33 cellular contexts compared by ENCODE assay signal in the genomic region with DNA sequence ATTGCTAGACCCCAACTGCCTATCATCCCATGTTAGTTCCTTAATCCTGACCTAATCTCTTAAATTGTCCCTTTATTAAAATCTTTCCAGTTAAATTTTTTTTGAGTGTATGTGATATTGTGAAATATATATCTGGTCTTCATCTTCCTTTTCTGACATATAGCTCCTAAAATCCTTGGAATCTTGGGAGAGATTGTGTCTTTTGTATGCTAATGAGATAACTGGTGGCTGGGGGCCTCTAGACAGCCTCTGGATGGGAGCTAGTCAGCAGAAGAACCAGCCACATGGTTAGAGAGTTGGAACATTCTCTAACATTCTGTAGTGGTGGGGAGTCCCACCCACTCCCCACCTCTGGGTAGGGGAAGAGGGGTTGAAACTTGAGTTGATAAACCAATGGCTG. TPM values are rescaled to one million over a fixed set of nuclear protein-coding genes. Genes with fewer than 3 reads are reported as not detected.
DNase-seq lines count a peak whose midpoint lies in the region; ATAC-seq, FAIRE-seq and TF ChIP-seq lines count a peak whose summit lies in the region.
"Had no signal": no experiment of that assay in that cellular context is flagged by ENCODE, and none has a peak within 500 bp of the region (broad histone marks: within the 10 kb centered on the region; RNA-seq: fewer than 3 reads in every experiment).

No MANE protein-coding gene starts in this region.

- H3K27me3 ChIP-seq in trophoblast cell (ENCODE audit: insufficient read depth, low read length) = peaks cover 5% of the 10 kb centered on the region
- H3K27me3 ChIP-seq in colonic mucosa = no peaks in the 10 kb centered on the region
- H3K27me3 ChIP-seq: BE2C had no signal

- no peak overlapping the region for H3K4me3 ChIP-seq in fibroblast of pulmonary artery (replicated peaks; ENCODE audit: low read depth, low read length)
- H3K4me3 ChIP-seq in trophoblast cell (ENCODE audit: low read depth, low read length) = no peak overlapping the region
- H3K4me3 ChIP-seq in kidney (ENCODE audit: low read length in 2 of 2) = no peak overlapping the region
- H3K4me3 ChIP-seq in colonic mucosa = no peak overlapping the region
- H3K4me3 ChIP-seq: BLaER1, GM12878 had no signal

- H3K4me3 Mint-ChIP-seq in chondrocyte (ENCODE audit: unreplicated experiment) = no peak overlapping the region
- no peak overlapping the region for H3K4me3 Mint-ChIP-seq in glutamatergic neuron (ENCODE audit: unreplicated experiment)
- H3K4me3 Mint-ChIP-seq: CD14-positive monocyte; CD4-positive, alpha-beta memory T cell; CD4-positive, CD25-positive, alpha-beta regulatory T cell; CD8-positive, alpha-beta memory T cell had no signal

- H3K9ac ChIP-seq in trophoblast cell (ENCODE audit: low read length) = no peak overlapping the region
- H3K9ac ChIP-seq in kidney (ENCODE audit: low read length in 2 of 2) = no peak overlapping the region
- H3K9ac ChIP-seq in colonic mucosa (ENCODE audit: low read depth in 2 of 2, low read length in 2 of 2) = no peak overlapping the region
- H3K9ac ChIP-seq: BLaER1 had no signal

- no peaks in the 10 kb centered on the region for H3K9me3 Mint-ChIP-seq in chondrocyte (ENCODE audit: low read depth)
- no peaks in the 10 kb centered on the region for H3K9me3 Mint-ChIP-seq in glutamatergic neuron (ENCODE audit: unreplicated experiment)
- H3K9me3 Mint-ChIP-seq: CD4-positive, alpha-beta memory T cell; CD8-positive, alpha-beta memory T cell had no signal

- no peak for ATAC-seq in HG02763 (IDR thresholded peaks at IDR 0.05; ENCODE audit: unreplicated experiment)
- ATAC-seq: GM12878 had no signal

- no peak overlapping the region for H4K12ac ChIP-seq in trophoblast cell (ENCODE audit: low read depth, low read length)

- DNase-seq in chondrocyte (ENCODE audit: low spot score) (peak; percentile 2), fibroblast of pulmonary artery (ENCODE audit: low read depth) (peak; percentile 24), glutamatergic neuron (no peak), trophoblast cell (peak; percentile 33 to 83), kidney (no peak), colonic mucosa (no peak)
- no peak for DNase-seq in stimulated activated CD4-positive, alpha-beta T cell treated with anti-CD3 and anti-CD28 coated beads, Interleukin-12 subunit alpha, Interleukin-12 subunit beta, amount 100 ng/mL, for 4 hours
- DNase-seq: 8988T; ACHN; BE2C; C1 segment of cervical spinal cord; CD4-positive, alpha-beta memory T cell; CD4-positive, CD25-positive, alpha-beta regulatory T cell; CD8-positive, alpha-beta memory T cell; COR-L47; DMS 273 treated with DMSO at 0.1 percent for 48 hours; DMS153; DMS53; DMS79; DND-41; EL; GDM1 had no signal

- no peak overlapping the region for H4K91ac ChIP-seq in trophoblast cell (ENCODE audit: low read depth, low read length)

- H2AFZ ChIP-seq in trophoblast cell (ENCODE audit: insufficient read depth, low read length, poor library complexity) = no peak overlapping the region

- H3K4me1 ChIP-seq in trophoblast cell (ENCODE audit: control insufficient read depth in 1 of 2, insufficient read depth in 2 of 2, low read length in 2 of 2) (no peaks in the 10 kb centered on the region), kidney (ENCODE audit: control insufficient read depth in 1 of 2, insufficient read depth in 1 of 2, low read depth in 1 of 2, low read length in 2 of 2) (no peaks in the 10 kb centered on the region), colonic mucosa (no peaks in the 10 kb centered on the region)
- H3K4me1 ChIP-seq: BE2C had no signal

- no peak overlapping the region for H3K4me2 ChIP-seq in trophoblast cell (ENCODE audit: low read length)
- H3K4me2 ChIP-seq: BLaER1 had no signal

- H3K4me1 Mint-ChIP-seq in chondrocyte (ENCODE audit: low read depth) (no peaks in the 10 kb centered on the region), glutamatergic neuron (ENCODE audit: low read depth, unreplicated experiment) (no peaks in the 10 kb centered on the region)
- H3K4me1 Mint-ChIP-seq: CD4-positive, alpha-beta memory T cell; CD8-positive, alpha-beta memory T cell had no signal

- H3K27me3 Mint-ChIP-seq in chondrocyte (ENCODE audit: low read depth) (peaks cover under 1% of the 10 kb centered on the region), glutamatergic neuron (ENCODE audit: unreplicated experiment) (peaks cover under 1% of the 10 kb centered on the region)
- H3K27me3 Mint-ChIP-seq: CD4-positive, alpha-beta memory T cell had no signal

- intact Hi-C loops in kidney (cut with DNase I) (no loop called here), colonic mucosa (cut with DNase I) (no loop called here)

- H3K4ac ChIP-seq in trophoblast cell (ENCODE audit: low read depth, low read length) = no peak overlapping the region

- no peak for FAIRE-seq in kidney (lab: Jason Lieb, UNC)
- FAIRE-seq: A204.1, GM12878, GM12892, GM18507 had no signal

- no peak overlapping the region for H2AK5ac ChIP-seq in trophoblast cell (ENCODE audit: low read length)

- H3K27ac ChIP-seq in trophoblast cell (ENCODE audit: low read depth, low read length) (no peak overlapping the region), kidney (ENCODE audit: low read depth in 2 of 2, low read length in 2 of 2) (no peak overlapping the region), colonic mucosa (no peak overlapping the region)
- H3K27ac ChIP-seq: BLaER1 had no signal

- no peaks in the 10 kb centered on the region for H3K79me1 ChIP-seq in trophoblast cell (ENCODE audit: low read length)

- H3K9me3 ChIP-seq in trophoblast cell (ENCODE audit: insufficient read depth, low read depth, low read length) = no peaks in the 10 kb centered on the region
- no peaks in the 10 kb centered on the region for H3K9me3 ChIP-seq in kidney (ENCODE audit: control insufficient read depth in 1 of 2, low read length in 2 of 2)
- H3K9me3 ChIP-seq in colonic mucosa = no peaks in the 10 kb centered on the region
- H3K9me3 ChIP-seq: BE2C, BLaER1 had no signal

- H3K79me2 ChIP-seq in trophoblast cell (ENCODE audit: control insufficient read depth, insufficient read depth, low read length, poor library complexity) = no peaks in the 10 kb centered on the region

- H3K23ac ChIP-seq in trophoblast cell (ENCODE audit: low read length) = no peak overlapping the region

- H2BK12ac ChIP-seq in trophoblast cell (ENCODE audit: low read length) = no peak overlapping the region

- TF ChIP-seq CTCF in chondrocyte (IDR thresholded peaks at IDR 0.05) (no peak), fibroblast of pulmonary artery (IDR thresholded peaks at IDR 0.05; ENCODE audit: low read length, missing control alignments) (no peak), glutamatergic neuron (IDR thresholded peaks at IDR 0.05; ENCODE audit: partially characterized antibody, unreplicated experiment) (no peak), kidney (IDR thresholded peaks at IDR 0.05; ENCODE audit: borderline replicate concordance, extremely low read depth, insufficient read depth) (no peak), colonic mucosa (IDR thresholded peaks at IDR 0.05) (no peak)

- H4K8ac ChIP-seq in trophoblast cell (ENCODE audit: low read depth, low read length) = no peak overlapping the region

- no peak overlapping the region for H2BK5ac ChIP-seq in trophoblast cell (ENCODE audit: low read depth, low read length, poor library complexity)

- H3K27ac Mint-ChIP-seq in chondrocyte (ENCODE audit: unreplicated experiment) (no peak overlapping the region), glutamatergic neuron (ENCODE audit: unreplicated experiment) (peak overlapping the region; percentile 55)
- H3K27ac Mint-ChIP-seq: CD14-positive monocyte; CD4-positive, alpha-beta memory T cell; CD4-positive, CD25-positive, alpha-beta regulatory T cell had no signal

- no peaks in the 10 kb centered on the region for H3K36me3 ChIP-seq in trophoblast cell (ENCODE audit: control insufficient read depth in 1 of 2, insufficient read depth in 2 of 2, low read length in 2 of 2)
- H3K36me3 ChIP-seq in kidney (ENCODE audit: control insufficient read depth in 1 of 2, insufficient read depth in 2 of 2, low read length in 2 of 2) = no peaks in the 10 kb centered on the region
- H3K36me3 ChIP-seq in colonic mucosa = no peaks in the 10 kb centered on the region
- H3K36me3 ChIP-seq: BE2C, BLaER1 had no signal

- no peak overlapping the region for H2BK120ac ChIP-seq in trophoblast cell (ENCODE audit: insufficient read depth, low read length, poor library complexity)

- no peak overlapping the region for H3K18ac ChIP-seq in trophoblast cell (ENCODE audit: low read length)

- no peak overlapping the region for H3K14ac ChIP-seq in trophoblast cell (ENCODE audit: low read length)

- H3K36me3 Mint-ChIP-seq in chondrocyte (ENCODE audit: low read depth) (peaks cover 3% of the 10 kb centered on the region), glutamatergic neuron (ENCODE audit: unreplicated experiment) (peaks cover 5% of the 10 kb centered on the region)
- H3K36me3 Mint-ChIP-seq: CD14-positive monocyte; CD4-positive, alpha-beta memory T cell; CD4-positive, CD25-positive, alpha-beta regulatory T cell; CD8-positive, alpha-beta memory T cell had no signal

RNA-seq across cellular contexts. Expression of a gene that starts 3.7 kb away (rescaled TPM):
- total RNA-seq in chondrocyte (not detected in 3 replicates), glutamatergic neuron (ENCODE audit: unreplicated experiment) (not detected), kidney (60.8 TPM), colonic mucosa (1 to 10 TPM; 2.2 to 5.0 TPM)
- polyA plus RNA-seq in trophoblast cell (2013) = not detected in 2 replicates
- polyA plus RNA-seq in kidney (ENCODE audit: insufficient read depth, low read depth, low replicate concordance) = 11.4 TPM
- total RNA-seq: A673; CD4-positive, alpha-beta memory T cell; CD4-positive, CD25-positive, alpha-beta regulatory T cell; CD8-positive, alpha-beta memory T cell; Daoy; G401; GM12878 had no signal
- polyA plus RNA-seq: AG04450; CD14-positive monocyte; CD4-positive, alpha-beta memory T cell; CD4-positive, CD25-positive, alpha-beta regulatory T cell; CD8-positive, alpha-beta memory T cell had no signal

RNA-seq across cellular contexts. Expression of a gene that starts 15.1 kb away (rescaled TPM):
- not detected in 3 replicates for total RNA-seq in chondrocyte
- not detected for total RNA-seq in glutamatergic neuron (ENCODE audit: unreplicated experiment)
- not detected in 2 replicates for polyA plus RNA-seq in trophoblast cell (2013)
- 92.8 TPM for total RNA-seq in kidney
- polyA plus RNA-seq in kidney (ENCODE audit: insufficient read depth, low read depth, low replicate concordance) = 42.8 TPM
- 10 to 100 TPM; 27.3 to 42.2 TPM for total RNA-seq in colonic mucosa
- total RNA-seq: A673; CD4-positive, alpha-beta memory T cell; CD4-positive, CD25-positive, alpha-beta regulatory T cell; CD8-positive, alpha-beta memory T cell; Daoy; G401 had no signal
- polyA plus RNA-seq: AG04450; CD14-positive monocyte; CD4-positive, alpha-beta memory T cell; CD4-positive, CD25-positive, alpha-beta regulatory T cell; CD8-positive, alpha-beta memory T cell; GM12878 had no signal

RNA-seq across cellular contexts. Expression of a gene that starts 32.4 kb away (rescaled TPM):
- not detected in 3 replicates for total RNA-seq in chondrocyte
- total RNA-seq in glutamatergic neuron (ENCODE audit: unreplicated experiment) = 1.7 TPM
- 0.19 and 0.33 TPM in 2 replicates for polyA plus RNA-seq in trophoblast cell (2013)
- not detected for total RNA-seq in kidney
- polyA plus RNA-seq in kidney (ENCODE audit: insufficient read depth, low read depth, low replicate concordance) = not detected
- not detected for total RNA-seq in colonic mucosa
- total RNA-seq: A673; CD4-positive, alpha-beta memory T cell; CD4-positive, CD25-positive, alpha-beta regulatory T cell; Daoy; G401; GM12878 had no signal
- polyA plus RNA-seq: AG04450; CD14-positive monocyte; CD8-positive, alpha-beta memory T cell had no signal

RNA-seq across cellular contexts. Expression of a gene that starts 42.8 kb away (rescaled TPM):
- total RNA-seq in chondrocyte (32.0 to 33.7 TPM (median 32.9 TPM) in 3 replicates), glutamatergic neuron (ENCODE audit: unreplicated experiment) (28.8 TPM), kidney (15.2 TPM), colonic mucosa (10 to 100 TPM; 10.5 to 10.6 TPM)
- polyA plus RNA-seq in trophoblast cell (2013) = 6.6 and 7.0 TPM in 2 replicates
- 17.7 TPM for polyA plus RNA-seq in kidney (ENCODE audit: insufficient read depth, low read depth, low replicate concordance)

RNA-seq across cellular contexts. Expression of a gene that starts 48.3 kb away (rescaled TPM):
- 35.5 to 51.8 TPM (median 38.2 TPM) in 3 replicates for total RNA-seq in chondrocyte
- total RNA-seq in glutamatergic neuron (ENCODE audit: unreplicated experiment) = 57.5 TPM
- polyA plus RNA-seq in trophoblast cell (2013) = 27.5 and 27.6 TPM in 2 replicates
- 49.2 TPM for total RNA-seq in kidney
- polyA plus RNA-seq in kidney (ENCODE audit: insufficient read depth, low read depth, low replicate concordance) = 83.7 TPM
- total RNA-seq in colonic mucosa = 10 to 100 TPM; 37.8 to 45.6 TPM

Comparison
In these comparisons a context has a peak if more than half of its experiments do, and no peak if none do; other contexts are left out.
1. DNase-seq: peak in chondrocyte (single experiment), fibroblast of pulmonary artery (single experiment) and trophoblast cell (2 of 2); none in glutamatergic neuron (single experiment), kidney (single experiment), stimulated activated CD4-positive, alpha-beta T cell treated with anti-CD3 and anti-CD28 coated beads, Interleukin-12 subunit alpha, Interleukin-12 subunit beta, amount 100 ng/mL, for 4 hours (single experiment) and colonic mucosa (single experiment).
2. RNA of a gene that starts 3.7 kb away (total RNA-seq): 60.8 TPM in kidney (single experiment); 2.2 to 5.0 TPM in colonic mucosa, not detected in chondrocyte and not detected in glutamatergic neuron (single experiment); every median in the first group is over 10 times any median in the second.
3. RNA of a gene that starts 15.1 kb away (total RNA-seq): 92.8 TPM in kidney (single experiment) and 27.3 to 42.2 TPM in colonic mucosa; not detected in chondrocyte and not detected in glutamatergic neuron (single experiment); every median in the first group is over 10 times any median in the second.